ENCODE assay signal across 1 cellular context in genomic region chr11:469684-470667, GRCh38.
TF ChIP-seq lines count a peak whose summit lies in the region.

No MANE protein-coding gene starts in this region.

TF ChIP-seq in GM23338, 12 proteins besides CTCF, POLR2A, EP300 and RAD21 (continued from another document):
- TF ChIP-seq ZNF462 (CRISPR knock-in tag; IDR thresholded peaks at IDR 0.05) (no peak), EZH2 (IDR thresholded peaks at IDR 0.05; ENCODE audit: low read depth, unreplicated experiment) (no peak), STAT1 (IDR thresholded peaks at IDR 0.05; ENCODE audit: unreplicated experiment) (no peak), REST (IDR thresholded peaks at IDR 0.05; ENCODE audit: unreplicated experiment) (no peak), JUNB (IDR thresholded peaks at IDR 0.05; ENCODE audit: unreplicated experiment) (no peak), ZNF331 (CRISPR knock-in tag; IDR thresholded peaks at IDR 0.05; ENCODE audit: low read depth) (no peak), EZH2phosphoT487 (IDR thresholded peaks at IDR 0.05; ENCODE audit: unreplicated experiment) (no peak), CREB1 (CRISPR knock-in tag; IDR thresholded peaks at IDR 0.05; ENCODE audit: low read depth) (no peak)
